Comparison of ENCODE assay signal across 9 cellular contexts in genomic region chr5:95647331-95647659, GRCh38. TPM values are rescaled to one million over a fixed set of nuclear protein-coding genes. Genes with fewer than 3 reads are reported as not detected.
DNase-seq lines count a peak whose midpoint lies in the region; FAIRE-seq and TF ChIP-seq lines count a peak whose summit lies in the region.
"Had no signal": no experiment of that assay in that cellular context is flagged by ENCODE, and none has a peak within 500 bp of the region (broad histone marks: within the 10 kb centered on the region; RNA-seq: fewer than 3 reads in every experiment).

No MANE protein-coding gene starts in this region.

- peaks cover 8 to 10% of the 10 kb centered on the region in 2 donors for H3K4me1 ChIP-seq in kidney (ENCODE audit: control insufficient read depth in 1 of 2, insufficient read depth in 1 of 2, low read depth in 1 of 2, low read length in 2 of 2)

- no peaks in the 10 kb centered on the region for H3K36me3 ChIP-seq in kidney (ENCODE audit: control insufficient read depth in 1 of 2, insufficient read depth in 2 of 2, low read length in 2 of 2)

- TF ChIP-seq CTCF in kidney (IDR thresholded peaks at IDR 0.05; ENCODE audit: borderline replicate concordance, extremely low read depth, insufficient read depth) = no peak

- H3K27ac ChIP-seq in angular gyrus (ENCODE audit: low read depth, low read length) (peak overlapping the region; percentile 91), kidney (ENCODE audit: low read depth in 2 of 2, low read length in 2 of 2) (peak overlapping the region; percentile 89 to 95), temporal lobe (ENCODE audit: low read depth, low read length) (peak overlapping the region; percentile 85)

- no peaks in the 10 kb centered on the region for H3K9me3 ChIP-seq in kidney (ENCODE audit: control insufficient read depth in 1 of 2, low read length in 2 of 2)

- no peak for FAIRE-seq in kidney (lab: Jason Lieb, UNC)
- FAIRE-seq in frontal cortex (lab: Jason Lieb, UNC) = no peak
- FAIRE-seq: A204.1 had no signal

- peak; percentile 41 for DNase-seq in NOMO-1 treated with DMSO at 0.1 percent for 48 hours (lab: John Stamatoyannopoulos, UW; ENCODE audit: unreplicated experiment)
- DNase-seq in NOMO-1 treated with dmso at 0.1 percent for 144 hours (lab: John Stamatoyannopoulos, UW; ENCODE audit: unreplicated experiment) = no peak
- DNase-seq in kidney = no peak
- DNase-seq in frontal cortex (ENCODE audit: low spot score in 2 of 2) = no peak
- DNase-seq in RKO (ENCODE audit: low spot score) = no peak
- DNase-seq in HuH-7.5 (ENCODE audit: low spot score) = no peak

- H3K9ac ChIP-seq in kidney (ENCODE audit: low read length in 2 of 2) = peak overlapping the region; percentile 67 to 81

- peak overlapping the region; percentile 60 to 71 for H3K4me3 ChIP-seq in kidney (ENCODE audit: low read length in 2 of 2)

- intact Hi-C loops in kidney (cut with DNase I) = no loop called here

RNA-seq across cellular contexts. Expression of gene RFESD, which starts 0.7 kb away (rescaled TPM):
- total RNA-seq in kidney = 2.6 TPM
- polyA plus RNA-seq in kidney (ENCODE audit: insufficient read depth, low read depth, low replicate concordance) = 4.0 TPM
- 0.98 TPM for total RNA-seq in temporal lobe
- total RNA-seq in frontal cortex = 1.2 TPM

RNA-seq across cellular contexts. Expression of gene GPR150, which starts 27.4 kb away (rescaled TPM):
- 0.16 TPM for total RNA-seq in kidney
- 0.19 TPM for polyA plus RNA-seq in kidney (ENCODE audit: insufficient read depth, low read depth, low replicate concordance)
- 0.25 TPM for total RNA-seq in temporal lobe
- total RNA-seq in frontal cortex = not detected

RNA-seq across cellular contexts. Expression of gene SPATA9, which starts 35.5 kb away (rescaled TPM):
- total RNA-seq in kidney (1.0 TPM), temporal lobe (0.98 TPM), frontal cortex (0.82 TPM)
- polyA plus RNA-seq in kidney (ENCODE audit: insufficient read depth, low read depth, low replicate concordance) = 1.1 TPM
